ENCODE assay signal across 8 cellular contexts in genomic region chr9:98974994-98975712, GRCh38.
A peak's percentile ranks its signal among the peaks of the same experiment; 100 is the strongest.
DNase-seq lines count a peak whose midpoint lies in the region; ATAC-seq and TF ChIP-seq lines count a peak whose summit lies in the region.

No MANE protein-coding gene starts in this region.

- DNase-seq in NCI-H2081 (lab: John Stamatoyannopoulos, UW) (peak; percentile 53 to 67), NCI-H2081 treated with DMSO at 0.1 percent for 48 hours (lab: John Stamatoyannopoulos, UW) (no peak), NCI-H2029 (lab: John Stamatoyannopoulos, UW) (peak; percentile 64), brain microvascular endothelial cell (peak; percentile 68), inferior parietal cortex (ENCODE audit: extremely low spot score) (peak; percentile 77)
- peak; percentile 56 to 82 for DNase-seq in stimulated activated CD4-positive, alpha-beta T cell treated with anti-CD3 and anti-CD28 coated beads, Interleukin-12 subunit alpha, Interleukin-12 subunit beta, amount 100 ng/mL, for 24 hours (ENCODE audit: low read depth in 2 of 2)

- in situ Hi-C loops in brain microvascular endothelial cell (cut with HindIII; ENCODE audit: low pct_ligation_motif_present, low sequenced_read_pairs): loop anchor here (25.0 kb wide), 1 partner anchor 113 kb away; no protein-coding TSS in a partner anchor

- H3K27ac ChIP-seq in VCaP (no peak overlapping the region), brain microvascular endothelial cell (no peak overlapping the region)

- H3K27me3 ChIP-seq in brain microvascular endothelial cell (replicated peaks): no peaks in the 10 kb centered on the region

- ATAC-seq in HG02840 (IDR thresholded peaks at IDR 0.05; ENCODE audit: low FRiP score, unreplicated experiment): peak; percentile 75

- peak overlapping the region; percentile 36 for H3K4me3 ChIP-seq in brain microvascular endothelial cell (ENCODE audit: low read depth, low read length)

- H3K36me3 ChIP-seq in brain microvascular endothelial cell (replicated peaks): no peaks in the 10 kb centered on the region

- peak; percentile 96 for TF ChIP-seq CTCF in VCaP (conservative IDR thresholded peaks at IDR 0.05)
- TF ChIP-seq CTCF in brain microvascular endothelial cell (IDR thresholded peaks at IDR 0.05; ENCODE audit: low read depth, low read length, missing control alignments): peak; percentile 99
